In the genomic region with DNA sequence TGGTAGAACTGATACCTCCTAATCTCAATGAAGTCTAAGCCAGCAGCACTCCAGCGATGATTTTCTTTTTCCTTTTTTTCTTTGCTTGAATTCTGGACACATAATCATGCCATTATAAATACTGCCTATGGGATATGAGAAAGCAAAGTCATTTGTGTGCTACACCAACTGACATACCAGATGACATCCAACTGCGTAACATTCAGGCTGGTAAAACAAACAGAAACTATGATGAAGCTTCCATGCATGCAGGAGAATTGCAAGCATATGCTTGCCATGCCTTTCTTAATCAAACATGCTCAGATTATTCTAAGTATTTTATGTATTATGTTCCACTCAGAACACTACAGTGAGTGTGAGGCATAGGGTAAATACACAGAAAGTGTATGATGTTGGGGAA, we compare ENCODE assay signal across 28 cellular contexts.
DNase-seq lines count a peak whose midpoint lies in the region; ATAC-seq and TF ChIP-seq lines count a peak whose summit lies in the region.
"Had no signal": no experiment of that assay in that cellular context is flagged by ENCODE, and none has a peak within 500 bp of the region (broad histone marks: within the 10 kb centered on the region; RNA-seq: fewer than 3 reads in every experiment).

No MANE protein-coding gene starts in this region.

- POLR2A ChIA-PET in AG04450 (lab: Yijun Ruan, JAX) (no interaction called here), IMR-90 (lab: Charles Lee; ENCODE audit: unreplicated experiment) (no interaction called here)
- POLR2A ChIA-PET in CD4-positive, alpha-beta T cell (lab: Charles Lee): no interaction called here

- H2BK20ac ChIP-seq in IMR-90 (ENCODE audit: low read depth, low read length): peak overlapping the region; percentile 90; the same call in 1 of the 2 replicates

- H3K4me2 ChIP-seq in IMR-90 (ENCODE audit: low read depth, low read length) (peak overlapping the region; percentile 33), mammary epithelial cell (ENCODE audit: insufficient read depth, low read depth, low read length) (no peak overlapping the region)

- no peak overlapping the region; the same call in 1 of the 2 replicates for H3K23ac ChIP-seq in IMR-90 (ENCODE audit: low read depth, low read length)

- no peak for TF ChIP-seq POLR2A in IMR-90 (IDR thresholded peaks at IDR 0.05; ENCODE audit: low read depth, low read length)
- TF ChIP-seq POLR2A in stomach (IDR thresholded peaks at IDR 0.05): no peak

- H2AK5ac ChIP-seq in IMR-90 (ENCODE audit: low read depth, low read length): no peak overlapping the region

- H3K27me3 Mint-ChIP-seq in CD4-positive, alpha-beta T cell: peaks cover 13% of the 10 kb centered on the region
- H3K27me3 Mint-ChIP-seq: progenitor cell of endocrine pancreas had no signal

- H3K9me3 Mint-ChIP-seq in CD4-positive, alpha-beta T cell: peaks cover 4% of the 10 kb centered on the region
- H3K9me3 Mint-ChIP-seq: T-helper 1 cell treated with Interleukin-12 subunit alpha and Interleukin-12 subunit beta and Interleukin-4 antibody, amounts not matched to agents 30 μg/mL and 1 μg/mL, for 36 hours had no signal

- no peaks in the 10 kb centered on the region for H3K79me1 ChIP-seq in IMR-90 (ENCODE audit: low read depth in 1 of 2, low read length in 2 of 2)

- H3K9me1 ChIP-seq in IMR-90 (ENCODE audit: insufficient read depth, low read length): no peaks in the 10 kb centered on the region; the same call in 1 of the 2 replicates

- no peak overlapping the region for H4K5ac ChIP-seq in IMR-90 (ENCODE audit: low read depth, low read length)

- H2AFZ ChIP-seq in IMR-90 (replicated peaks; ENCODE audit: low read length, poor library complexity): no peak overlapping the region
- no peak overlapping the region for H2AFZ ChIP-seq in mammary epithelial cell (ENCODE audit: low read depth, low read length)

- no peak for TF ChIP-seq EP300 in stomach (IDR thresholded peaks at IDR 0.05)

- no peak overlapping the region for H3K4ac ChIP-seq in IMR-90 (ENCODE audit: low read depth, low read length)

- CTCF ChIA-PET in AG04450 (lab: Charles Lee) (no interaction called here), IMR-90 (lab: Yijun Ruan, JAX) (no interaction called here), mammary epithelial cell (lab: Charles Lee; ENCODE audit: low non-redundant PET) (no interaction called here)
- CTCF ChIA-PET in CD4-positive, alpha-beta T cell (lab: Charles Lee): no interaction called here

- no peak overlapping the region for H3K14ac ChIP-seq in IMR-90 (replicated peaks; ENCODE audit: low read depth, low read length)

- no peaks in the 10 kb centered on the region for H4K20me1 ChIP-seq in IMR-90 (ENCODE audit: insufficient read depth, low read length)
- no peaks in the 10 kb centered on the region for H4K20me1 ChIP-seq in mammary epithelial cell (ENCODE audit: insufficient read depth, low read length)

- H3K4me1 Mint-ChIP-seq in CD4-positive, alpha-beta T cell (ENCODE audit: low read depth): no peaks in the 10 kb centered on the region
- H3K4me1 Mint-ChIP-seq: CD14-positive monocyte had no signal

- no peak overlapping the region for H4K91ac ChIP-seq in IMR-90 (ENCODE audit: insufficient read depth, low read depth, low read length)

- dilution Hi-C loops in IMR-90 (cut with HindIII; ENCODE audit: low sequenced_read_pairs, unreplicated experiment): no loop called here
- dilution Hi-C loops in mammary epithelial cell (cut with HindIII; ENCODE audit: low sequenced_read_pairs): no loop called here

- H4K8ac ChIP-seq in IMR-90 (ENCODE audit: low read depth in 2 of 2, low read length in 2 of 2): peak overlapping the region in 1 of 2 experiments; percentile 23; a peak in 2 of 4 replicates

- no peak overlapping the region for H3K4me3 ChIP-seq in AG04450 (ENCODE audit: low read depth, low read length)
- no peak overlapping the region for H3K4me3 ChIP-seq in IMR-90 (ENCODE audit: insufficient read depth, low read depth, low read length)
- H3K4me3 ChIP-seq in mammary epithelial cell (replicated peaks in 1 of 3; ENCODE audit: insufficient read depth in 1 of 3, low read depth in 2 of 3, low read length in 3 of 3): no peak overlapping the region
- H3K4me3 ChIP-seq in fibroblast of the aortic adventitia (ENCODE audit: low read depth, low read length): no peak overlapping the region
- no peak overlapping the region for H3K4me3 ChIP-seq in effector memory CD4-positive, alpha-beta T cell (ENCODE audit: insufficient read depth, low read depth, low read length, poor library complexity, severe bottlenecking)
- no peak overlapping the region for H3K4me3 ChIP-seq in stomach
- H3K4me3 ChIP-seq: HAP-1, heart left ventricle, lung, SK-N-MC, thyroid gland had no signal

- H3K9ac ChIP-seq in IMR-90 (ENCODE audit: low read depth, low read length) (no peak overlapping the region; the same call in 1 of the 2 replicates), mammary epithelial cell (ENCODE audit: insufficient read depth, low read length) (no peak overlapping the region)

- H3K4me1 ChIP-seq in IMR-90 (ENCODE audit: control insufficient read depth, insufficient read depth, low read length): peaks cover 13% of the 10 kb centered on the region
- no peaks in the 10 kb centered on the region for H3K4me1 ChIP-seq in mammary epithelial cell (ENCODE audit: insufficient read depth, low read length)
- no peaks in the 10 kb centered on the region for H3K4me1 ChIP-seq in effector memory CD4-positive, alpha-beta T cell (ENCODE audit: control insufficient read depth, insufficient read depth, low read length, poor library complexity, severe bottlenecking)
- no peaks in the 10 kb centered on the region for H3K4me1 ChIP-seq in stomach
- H3K4me1 ChIP-seq: HAP-1, heart left ventricle, thyroid gland had no signal

- ATAC-seq in IMR-90 (ENCODE audit: low read depth): peak; percentile 83
- no peak for ATAC-seq in CD4-positive, alpha-beta T cell (ENCODE audit: poor library complexity)
- ATAC-seq: heart left ventricle; sciatic nerve; stimulated activated naive CD8-positive, alpha-beta T cell treated with anti-CD3 and anti-CD28 coated beads, Interleukin-15, Interleukin-2, amounts not matched to agents 100 U/mL and 50 U/mL, for 24 hours had no signal

- peak overlapping the region; percentile 85; the same call in 1 of the 2 replicates for H3K18ac ChIP-seq in IMR-90 (ENCODE audit: low read depth, low read length)

- H3K27ac ChIP-seq in AG04450 (ENCODE audit: low read depth, low read length) (peak overlapping the region; percentile 33), IMR-90 (ENCODE audit: insufficient read depth, low read length) (peak overlapping the region; percentile 33; the same call in 1 of the 2 replicates), mammary epithelial cell (ENCODE audit: insufficient read depth, low read depth, low read length) (no peak overlapping the region), stomach (no peak overlapping the region)
- no peak overlapping the region for H3K27ac ChIP-seq in effector memory CD4-positive, alpha-beta T cell (ENCODE audit: insufficient read depth, low read length, poor library complexity, severe bottlenecking)
- no peak overlapping the region for H3K27ac ChIP-seq in CD4-positive, alpha-beta T cell (ENCODE audit: low read depth, low read length)
- H3K27ac ChIP-seq: heart left ventricle, SK-N-MC, thyroid gland had no signal

- no peak for TF ChIP-seq RAD21 in IMR-90 (IDR thresholded peaks at IDR 0.05; ENCODE audit: low read length)

- H2BK120ac ChIP-seq in IMR-90 (ENCODE audit: low read depth, low read length): peak overlapping the region; percentile 88

- BruUV-seq in IMR-90 (replicated peaks; lab: Mats Ljungman, UMichigan) (no TSS peak), mammary epithelial cell (replicated peaks; lab: Mats Ljungman, UMichigan) (no TSS peak)

- no peaks in the 10 kb centered on the region for H3K79me2 ChIP-seq in mammary epithelial cell (ENCODE audit: insufficient read depth, low read length)

- H3K4me3 Mint-ChIP-seq in CD4-positive, alpha-beta T cell: no peak overlapping the region
- H3K4me3 Mint-ChIP-seq: CD14-positive monocyte; neural crest cell; T-helper 1 cell treated with Interleukin-12 subunit alpha and Interleukin-12 subunit beta and Interleukin-4 antibody, amounts not matched to agents 30 μg/mL and 1 μg/mL, for 36 hours had no signal

- H3K36me3 ChIP-seq in IMR-90 (ENCODE audit: control insufficient read depth, insufficient read depth, low read length) (no peaks in the 10 kb centered on the region), mammary epithelial cell (ENCODE audit: insufficient read depth, low read length) (no peaks in the 10 kb centered on the region), stomach (no peaks in the 10 kb centered on the region)
- H3K36me3 ChIP-seq in effector memory CD4-positive, alpha-beta T cell (ENCODE audit: control insufficient read depth, insufficient read depth, low read length): no peaks in the 10 kb centered on the region
- H3K36me3 ChIP-seq: HAP-1, heart left ventricle, thyroid gland had no signal

- H3K9me3 ChIP-seq in AG04450 (ENCODE audit: control insufficient read depth, insufficient read depth, low read length) (peaks cover under 1% of the 10 kb centered on the region; the same call in 1 of the 2 replicates), IMR-90 (ENCODE audit: control insufficient read depth, insufficient read depth, low read length) (no peaks in the 10 kb centered on the region; the same call in 1 of the 2 replicates), mammary epithelial cell (replicated peaks; ENCODE audit: insufficient read depth, low read length) (no peaks in the 10 kb centered on the region), stomach (no peaks in the 10 kb centered on the region)
- no peaks in the 10 kb centered on the region for H3K9me3 ChIP-seq in effector memory CD4-positive, alpha-beta T cell (ENCODE audit: control insufficient read depth, low read length)
- no peaks in the 10 kb centered on the region for H3K9me3 ChIP-seq in CD4-positive, alpha-beta T cell (ENCODE audit: control insufficient read depth, low read length)
- H3K9me3 ChIP-seq: HAP-1, heart left ventricle, thyroid gland had no signal

- peak overlapping the region; percentile 86 for H2BK5ac ChIP-seq in IMR-90 (ENCODE audit: low read depth, low read length, poor library complexity, severe bottlenecking)

- DNase-seq in AG04450 (ENCODE audit: low read depth, low spot score): peak; percentile 84
- DNase-seq in IMR-90: peak; percentile 97
- peak; percentile 30 for DNase-seq in mammary epithelial cell
- DNase-seq in fibroblast of the aortic adventitia (ENCODE audit: low read depth): peak; percentile 10
- no peak for DNase-seq in effector memory CD4-positive, alpha-beta T cell
- no peak for DNase-seq in CD4-positive, alpha-beta T cell
- no peak for DNase-seq in LoVo (ENCODE audit: low spot score)
- no peak for DNase-seq in stomach
- DNase-seq: activated CD4-positive, alpha-beta T cell treated with anti-CD3 and anti-CD28 coated beads for 4 hours; activated naive CD4-positive, alpha-beta T cell treated with Interleukin-2 at 50 U/mL for 16 hours; activated T-cell treated with anti-CD3 and anti-CD28 coated beads, Interleukin-2, amount 50 U/mL, for 48 hours; caudate nucleus; heart left ventricle; KG1; NCI-H1436 treated with DMSO at 0.1 percent for 48 hours; NCI-H2171; NCI-H524 treated with DMSO at 0.1 percent for 48 hours; stimulated activated CD4-positive, alpha-beta T cell treated with anti-CD3 and anti-CD28 coated beads, Interleukin-15, amount 100 ng/mL, for 24 hours; stimulated activated naive CD8-positive, alpha-beta T cell treated with anti-CD3 and anti-CD28 coated beads, Interleukin-15, Interleukin-2, amounts not matched to agents 100 U/mL and 50 U/mL, for 24 hours; thyroid gland had no signal

- H3K36me3 Mint-ChIP-seq in CD4-positive, alpha-beta T cell (ENCODE audit: low read depth): no peaks in the 10 kb centered on the region
- H3K36me3 Mint-ChIP-seq: CD14-positive monocyte had no signal

- intact Hi-C loops in IMR-90 (cut with micrococcal nuclease): no loop called here
- intact Hi-C loops in mammary epithelial cell (cut with micrococcal nuclease): no loop called here
- intact Hi-C loops in CD4-positive, alpha-beta T cell (cut with DNase I, micrococcal nuclease): no loop called here
- intact Hi-C loops in stomach (cut with DNase I; ENCODE audit: low total_unique reads): no loop called here

- H2AK9ac ChIP-seq in IMR-90 (replicated peaks; ENCODE audit: low read depth, low read length, poor library complexity): no peak overlapping the region

- H3K56ac ChIP-seq in IMR-90 (ENCODE audit: extremely low read depth, insufficient read depth, low read length): no peak overlapping the region

- H3K27me3 ChIP-seq in AG04450 (ENCODE audit: control insufficient read depth, insufficient read depth, low read length) (no peaks in the 10 kb centered on the region), IMR-90 (ENCODE audit: control insufficient read depth, insufficient read depth, low read length) (no peaks in the 10 kb centered on the region), mammary epithelial cell (ENCODE audit: insufficient read depth, low read length) (no peaks in the 10 kb centered on the region), stomach (no peaks in the 10 kb centered on the region)
- no peaks in the 10 kb centered on the region for H3K27me3 ChIP-seq in effector memory CD4-positive, alpha-beta T cell (replicated peaks; ENCODE audit: control insufficient read depth, insufficient read depth, low read length, poor library complexity, severe bottlenecking)
- H3K27me3 ChIP-seq in CD4-positive, alpha-beta T cell (ENCODE audit: control insufficient read depth, insufficient read depth, low read length): no peaks in the 10 kb centered on the region
- H3K27me3 ChIP-seq: heart left ventricle, thyroid gland had no signal

- no peak for TF ChIP-seq CTCF in AG04450 (IDR thresholded peaks at IDR 0.05; ENCODE audit: low read depth, low read length)
- TF ChIP-seq CTCF in IMR-90 (conservative IDR thresholded peaks at IDR 0.05; ENCODE audit: low read depth, low read length): no peak
- TF ChIP-seq CTCF in mammary epithelial cell (conservative IDR thresholded peaks at IDR 0.05 in 1 of 2, IDR thresholded peaks at IDR 0.05 in 1 of 2; ENCODE audit: extremely low read depth in 1 of 2, insufficient read depth in 1 of 2, low read depth in 1 of 2, low read length in 2 of 2): no peak
- no peak for TF ChIP-seq CTCF in fibroblast of the aortic adventitia (IDR thresholded peaks at IDR 0.05; ENCODE audit: insufficient read depth, low read length)
- no peak for TF ChIP-seq CTCF in CD4-positive, alpha-beta T cell (IDR thresholded peaks at IDR 0.05)
- TF ChIP-seq CTCF in stomach (IDR thresholded peaks at IDR 0.05): no peak

- in situ Hi-C loops in IMR-90 (cut with MboI; ENCODE audit: low sequenced_read_pairs): no loop called here
- in situ Hi-C loops in mammary epithelial cell (cut with MboI; ENCODE audit: low sequenced_read_pairs in 2 of 2): no loop called here

- H3K27ac Mint-ChIP-seq in CD4-positive, alpha-beta T cell: no peak overlapping the region
- H3K27ac Mint-ChIP-seq: CD14-positive monocyte; progenitor cell of endocrine pancreas; T-helper 1 cell treated with Interleukin-12 subunit alpha and Interleukin-12 subunit beta and Interleukin-4 antibody, amounts not matched to agents 30 μg/mL and 1 μg/mL, for 36 hours had no signal

- no peak overlapping the region for H2BK15ac ChIP-seq in IMR-90 (ENCODE audit: low read depth, low read length)

- WGBS in IMR-90 (ENCODE audit: extremely low coverage in 2 of 2, insufficient read length in 1 of 2), 2 experiments: no CpG with 5 or more reads among the region's 2 CpGs
- 75% methylated on average over 2 of the region's 2 CpGs for WGBS in mammary epithelial cell (ENCODE audit: low coverage, missing lambda C conversion rate)
- 61 to 78% (median 75%) methylated on average over 2 of the region's 2 CpGs for WGBS in stomach, 5 donors

Comparison
In these comparisons a context has a peak if more than half of its experiments do, and no peak if none do; other contexts are left out.
1. DNase-seq: peak in AG04450 (single experiment), IMR-90 (single experiment), mammary epithelial cell (single experiment) and fibroblast of the aortic adventitia (single experiment); none in effector memory CD4-positive, alpha-beta T cell (0 of 3), CD4-positive, alpha-beta T cell (0 of 10), LoVo (single experiment) and stomach (single experiment).
2. H3K27ac ChIP-seq: peak in AG04450 (single experiment) and IMR-90 (single experiment); none in mammary epithelial cell (single experiment), effector memory CD4-positive, alpha-beta T cell (single experiment), CD4-positive, alpha-beta T cell (single experiment) and stomach (0 of 5).